ENCODE assay signal across 13 cellular contexts in the genomic region with DNA sequence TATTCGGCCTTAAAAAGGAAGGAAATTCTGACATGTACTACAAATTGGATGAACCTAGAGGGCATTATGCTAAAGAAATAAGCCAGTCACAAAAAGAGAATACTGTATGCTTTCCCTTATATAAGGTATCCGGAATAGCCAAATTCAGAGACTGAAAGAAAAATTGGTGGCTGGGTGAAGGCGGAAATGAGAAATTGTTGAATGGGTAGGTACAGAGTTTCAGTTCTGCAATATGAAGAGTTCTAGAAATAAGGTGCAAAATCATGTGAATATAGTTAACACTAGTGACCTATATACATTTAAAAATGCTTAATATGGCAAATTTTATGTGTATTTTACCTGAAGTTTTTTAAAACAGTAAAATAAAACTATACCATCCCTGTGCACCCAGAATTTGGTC. TPM values are rescaled to one million over a fixed set of nuclear protein-coding genes. Genes with fewer than 3 reads are reported as not detected.
A peak's percentile ranks its signal among the peaks of the same experiment; 100 is the strongest.
DNase-seq lines count a peak whose midpoint lies in the region; ATAC-seq and TF ChIP-seq lines count a peak whose summit lies in the region.
"Had no signal": no experiment of that assay in that cellular context is flagged by ENCODE, and none has a peak within 500 bp of the region (broad histone marks: within the 10 kb centered on the region; RNA-seq: fewer than 3 reads in every experiment).

No MANE protein-coding gene starts in this region.

- BruUV-seq in PC-9 (replicated peaks; lab: Mats Ljungman, UMichigan) (no TSS peak), MCF 10A (replicated peaks; lab: Mats Ljungman, UMichigan) (no TSS peak)

- H3K4me1 Mint-ChIP-seq in MCF 10A (ENCODE audit: insufficient read depth, unreplicated experiment) = peaks cover 4% of the 10 kb centered on the region

- no peaks in the 10 kb centered on the region for H3K9me2 ChIP-seq in PC-9 (ENCODE audit: insufficient read depth)

- intact Hi-C loops in PC-9 (cut with micrococcal nuclease; ENCODE audit: unreplicated experiment) = loop anchor here (5.0 to 10.0 kb wide), 2 partner anchors 79 to 267 kb away; no protein-coding TSS in a partner anchor
- intact Hi-C loops in thyroid gland (cut with DNase I) = loop anchor here (2.0 kb wide), 1 partner anchor 269 kb away; no protein-coding TSS in a partner anchor
- intact Hi-C loops in MCF 10A (cut with micrococcal nuclease) = loop anchor here (2.0 to 5.0 kb wide), 3 partner anchors 113 to 269 kb away; a partner anchor contains a TSS

- WGBS in thyroid gland, 2 donors = 95% methylated on average over 3 of the region's 3 CpGs

- H3F3A ChIP-seq in PC-9 (ENCODE audit: insufficient read depth, low read depth) = 0 out of 2 replicates have a peak, but pooled peaks cover 4% of the 10 kb centered on the region

- H3K27ac Mint-ChIP-seq in MCF 10A (ENCODE audit: low read depth, unreplicated experiment) = no peak overlapping the region
- H3K27ac Mint-ChIP-seq: HFFc6 had no signal

- H3K27me3 Mint-ChIP-seq in MCF 10A (ENCODE audit: insufficient read depth, unreplicated experiment) = no peaks in the 10 kb centered on the region

- H2AFZ ChIP-seq in PC-9 = no peak overlapping the region

- TF ChIP-seq POLR2A in thyroid gland (IDR thresholded peaks at IDR 0.05) = no peak

- H3K4me3 ChIP-seq in BLaER1 treated with 17β-estradiol and CSF1 and Interleukin-3, amounts not matched to agents 10 nM and 100 nM = no peak overlapping the region
- no peak overlapping the region for H3K4me3 ChIP-seq in PC-9
- H3K4me3 ChIP-seq in thyroid gland (replicated peaks in 1 of 3) = no peak overlapping the region

- CTCF ChIA-PET in PC-9 (lab: Charles Lee) = interaction anchor here (0.7 kb wide), 1 partner anchor 753 kb away, joined by 7 read pairs; no protein-coding TSS in a partner anchor
- CTCF ChIA-PET in MCF 10A (lab: Yijun Ruan, JAX) = interaction anchor here (0.6 to 1.9 kb wide), 3 partner anchors 9 to 259 kb away, joined by 3 to 5 read pairs (median 4); no protein-coding TSS in a partner anchor

- TF ChIP-seq CTCF in PC-9 (conservative IDR thresholded peaks at IDR 0.05) (no peak), thyroid gland (IDR thresholded peaks at IDR 0.05) (no peak), MCF 10A (IDR thresholded peaks at IDR 0.05; ENCODE audit: unreplicated experiment) (no peak)

- no peaks in the 10 kb centered on the region for H3K79me2 ChIP-seq in PC-9 (ENCODE audit: low read depth)

- H3K4me1 ChIP-seq in BLaER1 treated with 17β-estradiol and CSF1 and Interleukin-3, amounts not matched to agents 10 nM and 100 nM = peaks cover 7 to 28% (median 20%) of the 10 kb centered on the region in 10 experiments; a peak in 18 of 20 replicates
- H3K4me1 ChIP-seq in PC-9 (replicated peaks; ENCODE audit: insufficient read depth) = no peaks in the 10 kb centered on the region
- H3K4me1 ChIP-seq in thyroid gland = peaks cover 0 to 7% of the 10 kb centered on the region in 2 donors

- no peaks in the 10 kb centered on the region for H3K9me3 ChIP-seq in BLaER1 treated with 17β-estradiol and CSF1 and Interleukin-3, amounts not matched to agents 10 nM and 100 nM (replicated peaks in 1 of 11)
- no peaks in the 10 kb centered on the region for H3K9me3 ChIP-seq in PC-9 (ENCODE audit: insufficient read depth, low read depth)
- no peaks in the 10 kb centered on the region for H3K9me3 ChIP-seq in thyroid gland

- DNase-seq in PC-9 (no peak), thyroid gland (no peak), MCF 10A (ENCODE audit: unreplicated experiment) (no peak), activated gamma-delta T cell treated with Interleukin-2 at 50 U/mL for 16 hours (no peak)
- DNase-seq: EL; HFFc6; NCI-H1694; stimulated activated CD4-positive, alpha-beta T cell treated with anti-CD3 and anti-CD28 coated beads, Interleukin-2, amount 100 ng/mL, for 48 hours; T-helper 1 cell had no signal

- no peak overlapping the region for H3K4me3 Mint-ChIP-seq in MCF 10A (ENCODE audit: unreplicated experiment)
- H3K4me3 Mint-ChIP-seq: HFFc6 had no signal

- H3K36me3 ChIP-seq in BLaER1 treated with 17β-estradiol and CSF1 and Interleukin-3, amounts not matched to agents 10 nM and 100 nM = peaks cover 0 to 18% (median 6%) of the 10 kb centered on the region in 11 experiments; a peak in 8 of 22 replicates
- no peaks in the 10 kb centered on the region for H3K36me3 ChIP-seq in PC-9 (ENCODE audit: low read depth)
- H3K36me3 ChIP-seq in thyroid gland = no peaks in the 10 kb centered on the region

- POLR2A ChIA-PET in PC-9 (lab: Charles Lee; ENCODE audit: unreplicated experiment) (no interaction called here), MCF 10A (lab: Yijun Ruan, JAX) (interaction anchor here (0.6 kb wide), 1 partner anchor 50 kb away, joined by 3 read pairs; no protein-coding TSS in a partner anchor)

- no peak overlapping the region for H3K27ac ChIP-seq in BLaER1 treated with 17β-estradiol and CSF1 and Interleukin-3, amounts not matched to agents 10 nM and 100 nM
- H3K27ac ChIP-seq in PC-9 = no peak overlapping the region
- H3K27ac ChIP-seq in thyroid gland = no peak overlapping the region

- no peaks in the 10 kb centered on the region for H3K27me3 ChIP-seq in BLaER1 treated with 17β-estradiol and CSF1 and Interleukin-3, amounts not matched to agents 10 nM and 100 nM
- H3K27me3 ChIP-seq in PC-9 (ENCODE audit: insufficient read depth, low read depth) (no peaks in the 10 kb centered on the region), thyroid gland (no peaks in the 10 kb centered on the region)

- ATAC-seq in GM19324 (IDR thresholded peaks at IDR 0.05; ENCODE audit: low FRiP score, unreplicated experiment) (peak; percentile 89), HG02759 (IDR thresholded peaks at IDR 0.05; ENCODE audit: unreplicated experiment) (peak; percentile 91), HG03469 (IDR thresholded peaks at IDR 0.05; ENCODE audit: unreplicated experiment) (peak; percentile 81)

- H3K9me3 Mint-ChIP-seq in MCF 10A (ENCODE audit: unreplicated experiment) = no peaks in the 10 kb centered on the region
- H3K9me3 Mint-ChIP-seq: HFFc6 had no signal

- H3K36me3 Mint-ChIP-seq in MCF 10A (ENCODE audit: insufficient read depth, unreplicated experiment) = no peaks in the 10 kb centered on the region

- H3K4me2 ChIP-seq in BLaER1 treated with 17β-estradiol and CSF1 and Interleukin-3, amounts not matched to agents 10 nM and 100 nM = peak overlapping the region in 6 of 11 experiments; percentile 5 to 32 (median 10); a peak in 5 of 22 replicates
- no peak overlapping the region for H3K4me2 ChIP-seq in PC-9

- H4K20me1 ChIP-seq in BLaER1 treated with 17β-estradiol and CSF1 and Interleukin-3, amounts not matched to agents 10 nM and 100 nM = peaks cover 0 to 7% (median 0%) of the 10 kb centered on the region in 11 experiments; a peak in 2 of 22 replicates
- no peaks in the 10 kb centered on the region for H4K20me1 ChIP-seq in PC-9 (ENCODE audit: insufficient read depth)

- H3K9ac ChIP-seq in BLaER1 treated with 17β-estradiol and CSF1 and Interleukin-3, amounts not matched to agents 10 nM and 100 nM = no peak overlapping the region

RNA-seq across cellular contexts. Expression of a gene that starts 51.7 kb away (rescaled TPM):
- total RNA-seq in PC-9 (2021) = 29.2 and 34.2 TPM in 2 replicates
- 10 to 100 TPM; 56.8 to 95.6 (median 71.0) TPM for total RNA-seq in thyroid gland
- 89.1 and 116 TPM in 2 replicates for total RNA-seq in MCF 10A (2022)
